In the genomic region with DNA sequence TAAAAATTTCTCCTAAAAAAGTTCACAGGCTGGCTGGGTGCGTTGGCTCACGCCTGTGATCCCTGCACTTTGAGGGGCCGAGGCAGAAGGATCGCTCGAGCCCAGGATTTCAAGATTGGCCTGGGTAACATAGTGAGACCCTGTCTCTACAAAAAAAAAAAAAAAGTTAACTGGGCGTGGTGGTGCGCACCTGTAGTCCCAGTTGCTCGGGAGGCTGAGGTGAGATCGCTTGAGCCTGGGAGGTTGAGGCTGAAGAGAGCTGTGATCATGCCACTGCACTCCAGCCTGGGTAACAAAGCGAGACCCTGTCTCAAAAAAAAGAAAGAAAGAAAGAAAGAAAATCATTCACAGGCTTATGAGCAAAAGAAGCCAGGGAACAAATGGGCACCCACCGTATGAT, we compare ENCODE assay signal across 21 cellular contexts.
"Had no signal": no experiment of that assay in that cellular context is flagged by ENCODE, and none has a peak within 500 bp of the region (broad histone marks: within the 10 kb centered on the region; RNA-seq: fewer than 3 reads in every experiment).

No MANE protein-coding gene starts in this region.

- H3K9me3 ChIP-seq: pancreas, tibial artery, upper lobe of left lung, vagina had no signal

- H3K9ac ChIP-seq: neural progenitor cell had no signal

- H3K4me2 ChIP-seq: neural progenitor cell had no signal

- H3K4me3 ChIP-seq: neural progenitor cell, pancreas, smooth muscle cell, tibial artery, upper lobe of left lung, vagina had no signal

- H3K27ac ChIP-seq: foreskin keratinocyte, neural progenitor cell, tibial artery had no signal

- H3K9me3 Mint-ChIP-seq: dendritic cell treated with granulocyte-macrophage colony-stimulating factor and Interleukin-4, amounts not matched to agents 40 ng/mL and 50 ng/mL, for 4 days; natural killer cell; neural progenitor cell; stimulated activated effector memory CD8-positive, alpha-beta T cell treated with anti-CD3 and anti-CD28 coated beads, Interleukin-12 subunit alpha, Interleukin-12 subunit beta, amount 100 ng/mL, for 72 hours had no signal

- H3K36me3 Mint-ChIP-seq: natural killer cell; neural progenitor cell; stimulated activated effector memory CD8-positive, alpha-beta T cell treated with anti-CD3 and anti-CD28 coated beads, Interleukin-12 subunit alpha, Interleukin-12 subunit beta, amount 100 ng/mL, for 72 hours had no signal

- H3K27me3 ChIP-seq: foreskin keratinocyte, neural progenitor cell, pancreas, tibial artery, upper lobe of left lung, vagina had no signal

- ATAC-seq: natural killer cell; stimulated activated effector memory CD8-positive, alpha-beta T cell treated with anti-CD3 and anti-CD28 coated beads, Interleukin-12 subunit alpha, Interleukin-12 subunit beta, amount 100 ng/mL, for 72 hours; stimulated activated naive CD8-positive, alpha-beta T cell treated with anti-CD3 and anti-CD28 coated beads, Interleukin-15, Interleukin-2, amounts not matched to agents 100 U/mL and 50 U/mL, for 24 hours had no signal

- H3K27me3 Mint-ChIP-seq: progenitor cell of endocrine pancreas had no signal

- H3K36me3 ChIP-seq: neural progenitor cell, pancreas, tibial artery, upper lobe of left lung, vagina had no signal

- FAIRE-seq: colon, kidney, pancreas had no signal

- H2AFZ ChIP-seq: neural progenitor cell had no signal

- H3K27ac Mint-ChIP-seq: natural killer cell, neural progenitor cell, progenitor cell of endocrine pancreas had no signal

- H3K4me3 Mint-ChIP-seq: dendritic cell treated with granulocyte-macrophage colony-stimulating factor and Interleukin-4, amounts not matched to agents 40 ng/mL and 50 ng/mL, for 4 days; natural killer cell; neural progenitor cell; stimulated activated effector memory CD8-positive, alpha-beta T cell treated with anti-CD3 and anti-CD28 coated beads, Interleukin-12 subunit alpha, Interleukin-12 subunit beta, amount 100 ng/mL, for 72 hours had no signal

- DNase-seq: erythroblast; foreskin keratinocyte; kidney; left cardiac atrium; left ventricle myocardium superior; natural killer cell; occipital lobe; pancreas; right cardiac atrium; stimulated activated CD4-positive, alpha-beta T cell treated with anti-CD3 and anti-CD28 coated beads, Interleukin-4, amount 100 ng/mL, for 1 hour; stimulated activated CD8-positive, alpha-beta memory T cell treated with anti-CD3 and anti-CD28 coated beads, Interleukin-4, amount 100 ng/mL, for 48 hours; stimulated activated naive CD8-positive, alpha-beta T cell treated with anti-CD3 and anti-CD28 coated beads, Interleukin-15, Interleukin-2, amounts not matched to agents 100 U/mL and 50 U/mL, for 24 hours; tibial artery; upper lobe of left lung had no signal
